1 cellular context compared by ENCODE assay signal in genomic region chr5:71752441-71753190, GRCh38.
TF ChIP-seq lines count a peak whose summit lies in the region.

No MANE protein-coding gene starts in this region.

TF ChIP-seq in GM23338, 12 proteins besides CTCF, POLR2A, EP300 and RAD21 (continued from another document):
- TF ChIP-seq CREB1 (CRISPR knock-in tag; IDR thresholded peaks at IDR 0.05; ENCODE audit: low read depth) (no peak), EZH2phosphoT487 (IDR thresholded peaks at IDR 0.05; ENCODE audit: unreplicated experiment) (no peak), ZNF331 (CRISPR knock-in tag; IDR thresholded peaks at IDR 0.05; ENCODE audit: low read depth) (no peak)
- TF ChIP-seq, protein P1, sequence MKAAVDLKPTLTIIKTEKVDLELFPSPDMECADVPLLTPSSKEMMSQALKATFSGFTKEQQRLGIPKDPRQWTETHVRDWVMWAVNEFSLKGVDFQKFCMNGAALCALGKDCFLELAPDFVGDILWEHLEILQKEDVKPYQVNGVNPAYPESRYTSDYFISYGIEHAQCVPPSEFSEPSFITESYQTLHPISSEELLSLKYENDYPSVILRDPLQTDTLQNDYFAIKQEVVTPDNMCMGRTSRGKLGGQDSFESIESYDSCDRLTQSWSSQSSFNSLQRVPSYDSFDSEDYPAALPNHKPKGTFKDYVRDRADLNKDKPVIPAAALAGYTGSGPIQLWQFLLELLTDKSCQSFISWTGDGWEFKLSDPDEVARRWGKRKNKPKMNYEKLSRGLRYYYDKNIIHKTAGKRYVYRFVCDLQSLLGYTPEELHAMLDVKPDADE (IDR thresholded peaks at IDR 0.05), result no peak
